1 cellular context compared by ENCODE assay signal in genomic region chr6:133526436-133526835, GRCh38.
TF ChIP-seq lines count a peak whose summit lies in the region.

No MANE protein-coding gene starts in this region.

TF ChIP-seq in H1, 55 proteins besides CTCF, POLR2A, EP300 and RAD21 (continued from another document):
- no peak for TF ChIP-seq USF2 (IDR thresholded peaks at IDR 0.05; ENCODE audit: low read length)
TF ChIP-seq in H1: peak in this region for 0.
